In genomic region chr10:62264702-62265436, GRCh38 we compare ENCODE assay signal across 9 cellular contexts. TPM values are rescaled to one million over a fixed set of nuclear protein-coding genes. Genes with fewer than 3 reads are reported as not detected.
DNase-seq lines count a peak whose midpoint lies in the region; ATAC-seq and TF ChIP-seq lines count a peak whose summit lies in the region.
"Had no signal": no experiment of that assay in that cellular context is flagged by ENCODE, and none has a peak within 500 bp of the region (broad histone marks: within the 10 kb centered on the region; RNA-seq: fewer than 3 reads in every experiment).

No MANE protein-coding gene starts in this region.

- H3K27ac ChIP-seq in VCaP: no peak overlapping the region
- no peak overlapping the region for H3K27ac ChIP-seq in right cardiac atrium (ENCODE audit: low read length)
- no peak overlapping the region for H3K27ac ChIP-seq in spleen

- H3K4me1 ChIP-seq in right cardiac atrium (ENCODE audit: control insufficient read depth, insufficient read depth, low read length): no peaks in the 10 kb centered on the region
- peaks cover 8 to 24% (median 16%) of the 10 kb centered on the region in 6 donors for H3K4me1 ChIP-seq in spleen

- peak; percentile 36 for TF ChIP-seq CTCF in GM13976 (IDR thresholded peaks at IDR 0.05; ENCODE audit: borderline replicate concordance, control extremely low read depth, extremely low read depth, insufficient read depth, missing control alignments)
- TF ChIP-seq CTCF in VCaP (conservative IDR thresholded peaks at IDR 0.05): peak; percentile 79
- TF ChIP-seq CTCF in spleen (IDR thresholded peaks at IDR 0.05 in 8 of 11, conservative IDR thresholded peaks at IDR 0.05 in 3 of 11): peak; percentile 10 to 66 (median 51)

- no peak overlapping the region for H3K4me3 Mint-ChIP-seq in activated T-helper 2 cell treated with anti-CD3 and anti-CD28 coated beads, Interferon-gamma antibody, Interleukin-2, Interleukin-4, amounts not matched to agents 10 μg/mL and 5 μg/mL and 100 μg/mL, durations not matched to agents 14 hours and 24 hours and 36 hours (ENCODE audit: low read depth)
- H3K4me3 Mint-ChIP-seq: naive thymus-derived CD8-positive, alpha-beta T cell had no signal

- in situ Hi-C loops in GM13976 (cut with MboI; ENCODE audit: low sequenced_read_pairs, unreplicated experiment): no loop called here

- 25% methylated on average over 1 of the region's 1 CpG for WGBS in right cardiac atrium
- WGBS in spleen, 5 donors: 13 to 48% (median 34%) methylated on average over 1 of the region's 1 CpG

- intact Hi-C loops in right cardiac atrium (cut with DNase I) (no loop called here), spleen (cut with DNase I; ENCODE audit: low total_unique reads) (no loop called here)
- intact Hi-C loops in activated T-helper 2 cell treated with anti-CD3 and anti-CD28 coated beads, Interferon-gamma antibody, Interleukin-2, Interleukin-4, amounts not matched to agents 10 μg/mL and 5 μg/mL and 100 μg/mL, durations not matched to agents 14 hours and 24 hours and 36 hours (cut with micrococcal nuclease): loop anchor here (5.0 to 10.0 kb wide), 3 partner anchors 117 to 980 kb away; no protein-coding TSS in a partner anchor

- DNase-seq in Ammon's horn (ENCODE audit: low spot score): peak; percentile 33
- peak; percentile 33 for DNase-seq in GM13976 (ENCODE audit: low spot score)
- DNase-seq in HuH-7.5 (ENCODE audit: low spot score): peak; percentile 20
- no peak for DNase-seq in right cardiac atrium
- DNase-seq in spleen: no peak
- no peak for DNase-seq in activated T-helper 2 cell treated with anti-CD3 and anti-CD28 coated beads, Interferon-gamma antibody, Interleukin-2, Interleukin-4, amounts not matched to agents 10 μg/mL and 5 μg/mL and 100 μg/mL, durations not matched to agents 14 hours and 24 hours and 36 hours (ENCODE audit: low spot score)

- no peaks in the 10 kb centered on the region for H3K36me3 ChIP-seq in spleen

- no peaks in the 10 kb centered on the region for H3K27me3 ChIP-seq in right cardiac atrium (ENCODE audit: control insufficient read depth, insufficient read depth)
- H3K27me3 ChIP-seq in spleen (replicated peaks in 1 of 7): peaks cover 0 to 34% (median 11%) of the 10 kb centered on the region in 7 donors

- ATAC-seq in right cardiac atrium: peak; percentile 40 to 67
- ATAC-seq in GM21825 (IDR thresholded peaks at IDR 0.05; ENCODE audit: unreplicated experiment): no peak
- ATAC-seq: naive thymus-derived CD8-positive, alpha-beta T cell had no signal

- H3K27ac Mint-ChIP-seq in activated T-helper 2 cell treated with anti-CD3 and anti-CD28 coated beads, Interferon-gamma antibody, Interleukin-2, Interleukin-4, amounts not matched to agents 10 μg/mL and 5 μg/mL and 100 μg/mL, durations not matched to agents 14 hours and 24 hours and 36 hours: no peak overlapping the region
- H3K27ac Mint-ChIP-seq: naive thymus-derived CD8-positive, alpha-beta T cell had no signal

- H3K9me3 Mint-ChIP-seq in activated T-helper 2 cell treated with anti-CD3 and anti-CD28 coated beads, Interferon-gamma antibody, Interleukin-2, Interleukin-4, amounts not matched to agents 10 μg/mL and 5 μg/mL and 100 μg/mL, durations not matched to agents 14 hours and 24 hours and 36 hours: no peaks in the 10 kb centered on the region
- H3K9me3 Mint-ChIP-seq: naive thymus-derived CD8-positive, alpha-beta T cell had no signal

- H3K9me3 ChIP-seq in right cardiac atrium (ENCODE audit: control insufficient read depth, low read length) (no peaks in the 10 kb centered on the region), spleen (no peaks in the 10 kb centered on the region)

- H3K4me1 Mint-ChIP-seq in activated T-helper 2 cell treated with anti-CD3 and anti-CD28 coated beads, Interferon-gamma antibody, Interleukin-2, Interleukin-4, amounts not matched to agents 10 μg/mL and 5 μg/mL and 100 μg/mL, durations not matched to agents 14 hours and 24 hours and 36 hours (ENCODE audit: low read depth): peaks cover 21% of the 10 kb centered on the region

- TF ChIP-seq POLR2A in spleen (IDR thresholded peaks at IDR 0.05): no peak

- peaks cover 20% of the 10 kb centered on the region for H3K27me3 Mint-ChIP-seq in activated T-helper 2 cell treated with anti-CD3 and anti-CD28 coated beads, Interferon-gamma antibody, Interleukin-2, Interleukin-4, amounts not matched to agents 10 μg/mL and 5 μg/mL and 100 μg/mL, durations not matched to agents 14 hours and 24 hours and 36 hours (ENCODE audit: low read depth)

- no peaks in the 10 kb centered on the region for H3K36me3 Mint-ChIP-seq in activated T-helper 2 cell treated with anti-CD3 and anti-CD28 coated beads, Interferon-gamma antibody, Interleukin-2, Interleukin-4, amounts not matched to agents 10 μg/mL and 5 μg/mL and 100 μg/mL, durations not matched to agents 14 hours and 24 hours and 36 hours (ENCODE audit: low read depth)
- H3K36me3 Mint-ChIP-seq: naive thymus-derived CD8-positive, alpha-beta T cell had no signal

- H3K4me3 ChIP-seq in right cardiac atrium (ENCODE audit: low read length) (no peak overlapping the region), spleen (no peak overlapping the region)

RNA-seq across cellular contexts. Expression of gene RTKN2, which starts 3.8 kb away (rescaled TPM):
- total RNA-seq in right cardiac atrium (under 1 TPM; 0.06 to 0.19 (median 0.13) TPM), spleen (1 to 10 TPM; 1.0 to 5.7 (median 2.3) TPM)
- polyA plus RNA-seq in right cardiac atrium (0.11 TPM), spleen (under 1 TPM; 0.26 to 0.62 (median 0.39) TPM)
- total RNA-seq in activated T-helper 2 cell treated with anti-CD3 and anti-CD28 coated beads, Interferon-gamma antibody, Interleukin-2, Interleukin-4, amounts not matched to agents 10 μg/mL and 5 μg/mL and 100 μg/mL, durations not matched to agents 14 hours and 24 hours and 36 hours: 2.8 and 2.9 TPM in 2 replicates

Comparison
In these comparisons a context has a peak if more than half of its experiments do, and no peak if none do; other contexts are left out.
1. DNase-seq: peak in Ammon's horn (single experiment), GM13976 (single experiment) and HuH-7.5 (single experiment); none in right cardiac atrium (0 of 3), spleen (single experiment) and activated T-helper 2 cell treated with anti-CD3 and anti-CD28 coated beads, Interferon-gamma antibody, Interleukin-2, Interleukin-4, amounts not matched to agents 10 μg/mL and 5 μg/mL and 100 μg/mL, durations not matched to agents 14 hours and 24 hours and 36 hours (single experiment).
2. Peak in every context shown above with its lines, with median percentiles within 50 percentile points of each other: CTCF ChIP-seq.